In genomic region chr1:52907068-52907811, GRCh38 we compare ENCODE assay signal across 1 cellular context.
TF ChIP-seq lines count a peak whose summit lies in the region.

No MANE protein-coding gene starts in this region.

TF ChIP-seq in K562, 482 proteins besides CTCF, POLR2A, EP300 and RAD21 (continued from another document):
- no peak for TF ChIP-seq ZNF512 (tag; IDR thresholded peaks at IDR 0.05)
- no peak for TF ChIP-seq KAT8 (IDR thresholded peaks at IDR 0.05; ENCODE audit: low read depth)
- no peak for TF ChIP-seq ZNF830 (CRISPR knock-in tag; IDR thresholded peaks at IDR 0.05)
- TF ChIP-seq TEAD2 (tag; IDR thresholded peaks at IDR 0.05) = no peak
- no peak for TF ChIP-seq HNRNPK (IDR thresholded peaks at IDR 0.05; ENCODE audit: low read depth, low read length, poor library complexity, severe bottlenecking)
- no peak for TF ChIP-seq SNIP1 (IDR thresholded peaks at IDR 0.05; ENCODE audit: low read depth)
- no peak for TF ChIP-seq ZNF239 (CRISPR knock-in tag; IDR thresholded peaks at IDR 0.05)
- no peak for TF ChIP-seq ZBTB9 (CRISPR knock-in tag; IDR thresholded peaks at IDR 0.05)
- TF ChIP-seq MGA (IDR thresholded peaks at IDR 0.05) = no peak
- TF ChIP-seq ZNF592 (IDR thresholded peaks at IDR 0.05) = 0 out of 2 replicates have a peak, but pooled peaks have one; percentile 12
- TF ChIP-seq ZNF445 (CRISPR knock-in tag; IDR thresholded peaks at IDR 0.05; ENCODE audit: low read depth) = no peak
- peak; percentile 61 for TF ChIP-seq PHF20 (IDR thresholded peaks at IDR 0.05; ENCODE audit: partially characterized antibody)
- no peak for TF ChIP-seq GTF2F1 (IDR thresholded peaks at IDR 0.05; ENCODE audit: low read depth, low read length)
- no peak for TF ChIP-seq BRD4 (IDR thresholded peaks at IDR 0.05)
- no peak for TF ChIP-seq TCFL5 (CRISPR knock-in tag; conservative IDR thresholded peaks at IDR 0.05)
- no peak for TF ChIP-seq CGGBP1 (CRISPR knock-in tag; IDR thresholded peaks at IDR 0.05)
- no peak for TF ChIP-seq NFYB (IDR thresholded peaks at IDR 0.05; ENCODE audit: extremely low read depth, insufficient read length)
- TF ChIP-seq ZNF143 (CRISPR knock-in tag; IDR thresholded peaks at IDR 0.05) = no peak
- no peak for TF ChIP-seq ZKSCAN3 (CRISPR knock-in tag; IDR thresholded peaks at IDR 0.05)
- no peak for TF ChIP-seq ZNF780A (CRISPR knock-in tag; IDR thresholded peaks at IDR 0.05)
- TF ChIP-seq POLR2H (tag; IDR thresholded peaks at IDR 0.05; ENCODE audit: low read depth) = no peak
- no peak for TF ChIP-seq TARDBP (IDR thresholded peaks at IDR 0.05)
- no peak for TF ChIP-seq TRIM25 (IDR thresholded peaks at IDR 0.05; ENCODE audit: borderline replicate concordance)
- peak; percentile 62; the same call in 1 of the 2 replicates for TF ChIP-seq SMARCA5 (IDR thresholded peaks at IDR 0.05)
- TF ChIP-seq USF1 (CRISPR knock-in tag; IDR thresholded peaks at IDR 0.05) = no peak
- TF ChIP-seq HEY1 (CRISPR knock-in tag; IDR thresholded peaks at IDR 0.05; ENCODE audit: borderline replicate concordance) = no peak
- peak; percentile 59 for TF ChIP-seq FOS (IDR thresholded peaks at IDR 0.05; ENCODE audit: extremely low read depth, insufficient read length)
- TF ChIP-seq SMAD2 (IDR thresholded peaks at IDR 0.05; ENCODE audit: low read depth, low read length) = no peak
- peak; percentile 63 to 82; a peak in 3 of 4 replicates for TF ChIP-seq KDM1A (IDR thresholded peaks at IDR 0.05)
- TF ChIP-seq TCF7 (IDR thresholded peaks at IDR 0.05; ENCODE audit: borderline replicate concordance) = no peak
- no peak for TF ChIP-seq RBM17 (IDR thresholded peaks at IDR 0.05; ENCODE audit: borderline replicate concordance, low read depth, low read length)
TF ChIP-seq in K562: peak in this region for 40.
